ENCODE assay signal across 21 cellular contexts in the genomic region with DNA sequence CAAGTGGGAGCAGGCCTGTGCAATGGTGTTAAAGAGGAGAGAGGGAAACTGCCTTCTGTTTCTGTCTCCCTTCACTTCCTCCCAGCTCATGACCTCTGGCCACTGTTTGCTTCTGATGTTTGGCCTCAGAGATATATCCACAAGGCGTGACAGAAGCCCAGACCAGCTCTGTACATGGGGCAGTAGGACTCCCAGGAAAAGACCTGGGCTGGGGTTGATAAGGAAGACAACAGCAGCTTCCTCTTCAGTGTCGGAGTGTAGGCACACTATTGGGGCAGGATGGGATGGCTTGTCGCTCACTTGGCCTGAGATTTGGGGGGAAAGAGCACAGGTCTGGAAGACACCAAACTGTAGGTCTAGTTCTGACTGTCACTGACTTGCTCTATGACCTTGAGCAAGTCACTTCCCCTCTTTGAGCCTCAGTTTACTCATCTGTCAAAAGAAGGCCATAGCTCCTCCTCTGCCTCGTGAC.
"Had no signal": no experiment of that assay in that cellular context is flagged by ENCODE, and none has a peak within 500 bp of the region (broad histone marks: within the 10 kb centered on the region; RNA-seq: fewer than 3 reads in every experiment).

No MANE protein-coding gene starts in this region.

- H3K9me3 ChIP-seq: neutrophil, psoas muscle, testis had no signal

- ATAC-seq: lower lobe of right lung; psoas muscle; right lobe of liver; stimulated activated naive B cell treated with anti-CD40 and anti-IgM and Interleukin-4, amounts not matched to agents 10 μg/mL and 1 μg/mL and 100 μg/mL, for 72 hours; stimulated activated naive CD8-positive, alpha-beta T cell treated with anti-CD3 and anti-CD28 coated beads, Interleukin-15, amount 100 ng/mL, for 72 hours had no signal

- H3K36me3 Mint-ChIP-seq: memory B cell; mesothelial cell of epicardium; stimulated activated naive B cell treated with anti-CD40 and anti-IgM and Interleukin-4, amounts not matched to agents 10 μg/mL and 1 μg/mL and 100 μg/mL, for 72 hours had no signal

- H3K27ac Mint-ChIP-seq: memory B cell; mesothelial cell of epicardium; naive B cell; nephron; stimulated activated naive B cell treated with anti-CD40 and anti-IgM and Interleukin-4, amounts not matched to agents 10 μg/mL and 1 μg/mL and 100 μg/mL, for 72 hours; stimulated activated naive CD8-positive, alpha-beta T cell treated with anti-CD3 and anti-CD28 coated beads, Interleukin-15, amount 100 ng/mL, for 72 hours had no signal

- DNase-seq: cerebellar nuclear complex; effector CD4-positive, alpha-beta T cell; foreskin melanocyte; head of caudate nucleus; hippocampal formation; left ventricle myocardium inferior; lower lobe of right lung; naive B cell; psoas muscle; right lobe of liver; spleen; stimulated activated CD4-positive, alpha-beta T cell treated with anti-CD3 and anti-CD28 coated beads, Interleukin-2, amount 100 ng/mL, for 24 hours; stimulated activated CD4-positive, alpha-beta T cell treated with anti-CD3 and anti-CD28 coated beads, Interleukin-4, amount 100 ng/mL, for 4 hours; stimulated activated naive B cell treated with anti-CD40 and anti-IgM and Interleukin-4, amounts not matched to agents 10 μg/mL and 1 μg/mL and 100 μg/mL, for 72 hours; stimulated activated naive CD8-positive, alpha-beta T cell treated with anti-CD3 and anti-CD28 coated beads, Interleukin-15, amount 100 ng/mL, for 72 hours; testis; transverse colon had no signal

- H3K4me1 ChIP-seq: left ventricle myocardium inferior, lower lobe of right lung, psoas muscle, right lobe of liver, spleen, testis had no signal

- H3K36me3 ChIP-seq: left ventricle myocardium inferior, lower lobe of right lung, neutrophil, right lobe of liver, spleen, transverse colon had no signal

- H3K27ac ChIP-seq: left ventricle myocardium inferior, lower lobe of right lung, neutrophil, psoas muscle, right lobe of liver, spleen, testis had no signal

- H3K27me3 ChIP-seq: neutrophil, right lobe of liver, testis, transverse colon had no signal

- H3K4me3 Mint-ChIP-seq: memory B cell; mesothelial cell of epicardium; naive B cell; nephron; stimulated activated naive B cell treated with anti-CD40 and anti-IgM and Interleukin-4, amounts not matched to agents 10 μg/mL and 1 μg/mL and 100 μg/mL, for 72 hours; stimulated activated naive CD8-positive, alpha-beta T cell treated with anti-CD3 and anti-CD28 coated beads, Interleukin-15, amount 100 ng/mL, for 72 hours had no signal

- H3K4me1 Mint-ChIP-seq: memory B cell; mesothelial cell of epicardium; naive B cell; nephron; stimulated activated naive B cell treated with anti-CD40 and anti-IgM and Interleukin-4, amounts not matched to agents 10 μg/mL and 1 μg/mL and 100 μg/mL, for 72 hours; stimulated activated naive CD8-positive, alpha-beta T cell treated with anti-CD3 and anti-CD28 coated beads, Interleukin-15, amount 100 ng/mL, for 72 hours had no signal

- H3K4me3 ChIP-seq: left ventricle myocardium inferior, lower lobe of right lung, psoas muscle, right lobe of liver, spleen, testis, transverse colon had no signal
